19 cellular contexts compared by ENCODE assay signal in the genomic region with DNA sequence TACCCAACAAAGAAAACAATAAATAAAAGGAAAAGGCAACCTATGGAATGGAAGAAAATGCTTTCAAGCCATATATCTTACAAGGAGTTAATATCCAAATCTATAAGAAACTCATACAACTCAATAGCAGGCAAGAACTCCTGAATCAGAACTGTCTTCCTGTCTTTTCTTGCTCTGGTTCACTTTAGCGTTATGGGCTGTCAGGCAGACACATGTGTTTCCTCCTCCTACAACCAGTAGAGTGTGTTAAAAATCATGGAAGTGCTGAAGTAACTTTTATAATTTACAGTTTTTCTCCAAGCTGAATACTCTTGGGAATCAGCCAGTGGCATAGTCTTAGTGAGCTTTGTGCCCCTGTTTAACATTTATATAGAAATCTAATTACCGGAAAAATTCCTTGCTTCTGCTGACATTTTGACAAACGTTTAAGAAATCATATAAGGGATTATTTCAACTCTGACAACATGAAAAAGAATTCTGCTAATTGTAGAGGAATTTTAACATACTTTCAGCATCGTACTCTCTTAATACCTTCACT.
DNase-seq lines count a peak whose midpoint lies in the region; FAIRE-seq and TF ChIP-seq lines count a peak whose summit lies in the region.
"Had no signal": no experiment of that assay in that cellular context is flagged by ENCODE, and none has a peak within 500 bp of the region (broad histone marks: within the 10 kb centered on the region; RNA-seq: fewer than 3 reads in every experiment).

No MANE protein-coding gene starts in this region.

- H3K18ac ChIP-seq in H1 (ENCODE audit: extremely low read depth, low read length), result no peak overlapping the region

- no peaks in the 10 kb centered on the region for H3K9me3 Mint-ChIP-seq in activated CD4-positive, alpha-beta memory T cell treated with anti-CD3 and anti-CD28 coated beads, Interleukin-2, amount 10 ng/mL, durations not matched to agents 7 days and 5 days

- no peak overlapping the region for H2AK5ac ChIP-seq in H1 (ENCODE audit: low read depth, low read length)

- no peak overlapping the region for H4K91ac ChIP-seq in H1 (replicated peaks; ENCODE audit: insufficient read length, low read length)

- no peak overlapping the region for H3K4me2 ChIP-seq in H1 (ENCODE audit: insufficient read depth in 1 of 2, low read depth in 2 of 2, low read length in 2 of 2)

- no peaks in the 10 kb centered on the region for H3K23me2 ChIP-seq in H1 (ENCODE audit: low read depth, low read length)

- H2BK5ac ChIP-seq in H1 (ENCODE audit: low read depth, low read length), result no peak overlapping the region

- no peaks in the 10 kb centered on the region for H3K79me2 ChIP-seq in H1 (ENCODE audit: control insufficient read depth in 1 of 2, insufficient read depth in 2 of 2, low read length in 2 of 2)

- POLR2A ChIA-PET in H1 (lab: Charles Lee; ENCODE audit: partially characterized antibody), result no interaction called here
- POLR2A ChIA-PET in activated CD4-positive, alpha-beta memory T cell treated with anti-CD3 and anti-CD28 coated beads, Interleukin-2, amount 10 ng/mL, durations not matched to agents 7 days and 5 days (lab: Charles Lee), result no interaction called here

- H3K36me3 ChIP-seq in HAP-1 (replicated peaks) (no peaks in the 10 kb centered on the region), H1 (ENCODE audit: control insufficient read depth in 2 of 4, insufficient read depth in 4 of 4, low read length in 3 of 4) (no peaks in the 10 kb centered on the region), neuron (ENCODE audit: insufficient read depth, low read length) (no peaks in the 10 kb centered on the region), tibial artery (no peaks in the 10 kb centered on the region)
- H3K36me3 ChIP-seq: MG63 had no signal

- H3K9me3 ChIP-seq in HAP-1 (no peaks in the 10 kb centered on the region), H1 (ENCODE audit: insufficient read depth in 2 of 2, low read depth in 1 of 2, low read length in 1 of 2) (no peaks in the 10 kb centered on the region), neuron (ENCODE audit: low read length) (no peaks in the 10 kb centered on the region), tibial artery (no peaks in the 10 kb centered on the region)
- H3K9me3 ChIP-seq: Caco-2, MG63 had no signal

- no peak for TF ChIP-seq POLR2A in H1 (IDR thresholded peaks at IDR 0.05; ENCODE audit: control extremely low read depth in 1 of 2, low read depth in 2 of 2, low read length in 2 of 2)

- 89% methylated on average over 4 of the region's 4 CpGs; no CpG with 5 or more reads in 1 of the 2 experiments for WGBS in H1 (ENCODE audit: extremely low coverage in 1 of 2, insufficient coverage in 1 of 2, insufficient read length in 1 of 2, insufficient replicate concordance in 2 of 2, low coverage in 1 of 2, low lambda C conversion rate in 2 of 2, missing lambda C conversion rate in 1 of 2), 2 experiments

- no peaks in the 10 kb centered on the region for H4K20me1 ChIP-seq in H1 (replicated peaks in 1 of 2; ENCODE audit: control insufficient read depth in 1 of 2, insufficient read depth in 2 of 2, low read length in 2 of 2)

- FAIRE-seq in H1 (lab: Jason Lieb, UNC), result no peak

- DNase-seq in HAP-1 (ENCODE audit: low spot score in 2 of 2), result peak; percentile 7 to 54
- DNase-seq in OCI-M1 (lab: John Stamatoyannopoulos, UW), result peak; percentile 57
- DNase-seq in H1 (ENCODE audit: low read depth in 1 of 2, low spot score in 2 of 2), result no peak
- no peak for DNase-seq in tibial artery
- DNase-seq in activated CD4-positive, alpha-beta memory T cell treated with anti-CD3 and anti-CD28 coated beads, Interleukin-2, amount 10 ng/mL, durations not matched to agents 7 days and 5 days, result no peak
- DNase-seq in HPDE6-E6E7 (ENCODE audit: extremely low spot score), result no peak
- DNase-seq: ACHN; AML-193; Caco-2; CD4-positive, CD25-positive, alpha-beta regulatory T cell; H7; KG1; MG63; NCI-H1092; NCI-H146; NCI-H2081 treated with DMSO at 0.1 percent for 48 hours; NCI-H2227 treated with DMSO at 0.1 percent for 48 hours; NCI-H524 treated with DMSO at 0.1 percent for 48 hours had no signal

- H3K23ac ChIP-seq in H1 (ENCODE audit: insufficient read length), result no peak overlapping the region

- no peak overlapping the region for H3K27ac ChIP-seq in H1 (ENCODE audit: low read depth, low read length)
- no peak overlapping the region for H3K27ac ChIP-seq in tibial artery

- H3K27ac Mint-ChIP-seq in activated CD4-positive, alpha-beta memory T cell treated with anti-CD3 and anti-CD28 coated beads, Interleukin-2, amount 10 ng/mL, durations not matched to agents 7 days and 5 days, result no peak overlapping the region
- H3K27ac Mint-ChIP-seq: CD4-positive, CD25-positive, alpha-beta regulatory T cell had no signal

- H2BK20ac ChIP-seq in H1 (ENCODE audit: low read length), result no peak overlapping the region

- H2AFZ ChIP-seq in H1 (ENCODE audit: low read length) (0 out of 2 replicates have a peak overlapping the region, but pooled peaks have one; percentile 30), neuron (ENCODE audit: low read depth, low read length) (peak overlapping the region; percentile 26)

- CTCF ChIA-PET in H1 (lab: Charles Lee; ENCODE audit: partially characterized antibody), result no interaction called here
- CTCF ChIA-PET in activated CD4-positive, alpha-beta memory T cell treated with anti-CD3 and anti-CD28 coated beads, Interleukin-2, amount 10 ng/mL, durations not matched to agents 7 days and 5 days (lab: Charles Lee), result no interaction called here

- no peak overlapping the region for H3K14ac ChIP-seq in H1 (ENCODE audit: insufficient read length)

- no peak overlapping the region for H3K4me3 Mint-ChIP-seq in activated CD4-positive, alpha-beta memory T cell treated with anti-CD3 and anti-CD28 coated beads, Interleukin-2, amount 10 ng/mL, durations not matched to agents 7 days and 5 days
- H3K4me3 Mint-ChIP-seq: CD4-positive, CD25-positive, alpha-beta regulatory T cell had no signal

- H3K9ac ChIP-seq in H1 (replicated peaks in 1 of 4; ENCODE audit: extremely low read depth in 1 of 4, low read depth in 3 of 4, low read length in 3 of 4), result no peak overlapping the region

- no peaks in the 10 kb centered on the region for H3K4me1 Mint-ChIP-seq in activated CD4-positive, alpha-beta memory T cell treated with anti-CD3 and anti-CD28 coated beads, Interleukin-2, amount 10 ng/mL, durations not matched to agents 7 days and 5 days
- H3K4me1 Mint-ChIP-seq: CD4-positive, CD25-positive, alpha-beta regulatory T cell had no signal

- no peak overlapping the region for H4K8ac ChIP-seq in H1 (ENCODE audit: extremely low read depth, insufficient read depth, low read length)

- no peak for TF ChIP-seq EP300 in H1 (IDR thresholded peaks at IDR 0.05; ENCODE audit: borderline replicate concordance in 1 of 2, low read depth in 2 of 2, low read length in 2 of 2)

- no peak overlapping the region for H3K4ac ChIP-seq in H1 (replicated peaks; ENCODE audit: insufficient read length, low read depth, low read length)

- in situ Hi-C loops in HAP-1 (cut with MboI; ENCODE audit: low sequenced_read_pairs), result no loop called here

- H3K27me3 ChIP-seq in HAP-1 (ENCODE audit: low read depth) (no peaks in the 10 kb centered on the region), H1 (replicated peaks in 1 of 4; ENCODE audit: control insufficient read depth in 3 of 4, extremely low read depth in 1 of 4, insufficient read depth in 3 of 4, low read length in 3 of 4) (no peaks in the 10 kb centered on the region), neuron (ENCODE audit: insufficient read depth, low read length) (no peaks in the 10 kb centered on the region), tibial artery (no peaks in the 10 kb centered on the region)
- H3K27me3 ChIP-seq: MG63 had no signal

- H3K36me3 Mint-ChIP-seq in activated CD4-positive, alpha-beta memory T cell treated with anti-CD3 and anti-CD28 coated beads, Interleukin-2, amount 10 ng/mL, durations not matched to agents 7 days and 5 days (ENCODE audit: low read depth), result no peaks in the 10 kb centered on the region
- H3K36me3 Mint-ChIP-seq: CD4-positive, CD25-positive, alpha-beta regulatory T cell had no signal

- H3K4me1 ChIP-seq in HAP-1 (no peaks in the 10 kb centered on the region), H1 (replicated peaks in 1 of 4; ENCODE audit: control insufficient read depth in 3 of 4, insufficient read depth in 4 of 4, low read length in 3 of 4) (no peaks in the 10 kb centered on the region), neuron (ENCODE audit: insufficient read depth, low read length) (no peaks in the 10 kb centered on the region), tibial artery (peaks cover 0 to 8% (median 0%) of the 10 kb centered on the region in 4 donors)
- H3K4me1 ChIP-seq: Caco-2 had no signal

- no peaks in the 10 kb centered on the region for H3K79me1 ChIP-seq in H1 (ENCODE audit: low read depth, low read length)

- intact Hi-C loops in tibial artery (cut with DNase I; ENCODE audit: low total_unique reads), result no loop called here

- H3K56ac ChIP-seq in H1 (replicated peaks; ENCODE audit: insufficient read length, low read depth, low read length), result no peak overlapping the region

- no peaks in the 10 kb centered on the region for H3K27me3 Mint-ChIP-seq in activated CD4-positive, alpha-beta memory T cell treated with anti-CD3 and anti-CD28 coated beads, Interleukin-2, amount 10 ng/mL, durations not matched to agents 7 days and 5 days
- H3K27me3 Mint-ChIP-seq: CD4-positive, CD25-positive, alpha-beta regulatory T cell had no signal

- H2BK12ac ChIP-seq in H1 (ENCODE audit: low read depth, low read length), result no peak overlapping the region

- H3K4me3 ChIP-seq in HAP-1 (no peak overlapping the region), H1 (ENCODE audit: extremely low read depth in 1 of 4, insufficient read depth in 2 of 4, low read depth in 3 of 4, low read length in 4 of 4) (no peak overlapping the region), neuron (ENCODE audit: low read length) (no peak overlapping the region), tibial artery (no peak overlapping the region)
- H3K4me3 ChIP-seq: MG63 had no signal

- H2BK15ac ChIP-seq in H1 (ENCODE audit: low read length), result no peak overlapping the region

- no peak for TF ChIP-seq RAD21 in H1 (IDR thresholded peaks at IDR 0.05 in 1 of 2, conservative IDR thresholded peaks at IDR 0.05 in 1 of 2; ENCODE audit: low read depth in 2 of 2, low read length in 2 of 2)

- H4K5ac ChIP-seq in H1 (ENCODE audit: insufficient read length, low read depth, low read length), result no peak overlapping the region

- TF ChIP-seq CTCF in H1 (IDR thresholded peaks at IDR 0.05; ENCODE audit: control extremely low read depth in 1 of 3, insufficient read depth in 1 of 3, low read depth in 1 of 3, low read length in 3 of 3) (no peak), tibial artery (IDR thresholded peaks at IDR 0.05) (no peak)

- no peak overlapping the region for H2BK120ac ChIP-seq in H1 (replicated peaks; ENCODE audit: low read depth, low read length)

TF ChIP-seq in H1, 55 proteins besides CTCF, POLR2A, EP300 and RAD21 (continues in another document):
- no peak for TF ChIP-seq NANOG (IDR thresholded peaks at IDR 0.05; ENCODE audit: insufficient read depth, low read depth, low read length, poor library complexity, severe bottlenecking)
- no peak for TF ChIP-seq POU5F1 (IDR thresholded peaks at IDR 0.05; ENCODE audit: low read depth, low read length)
- no peak for TF ChIP-seq RNF2 (IDR thresholded peaks at IDR 0.05; ENCODE audit: borderline replicate concordance, low read depth, low read length, missing control alignments, poor library complexity, severe bottlenecking)
- TF ChIP-seq POLR2AphosphoS5 (IDR thresholded peaks at IDR 0.05; ENCODE audit: low read depth, low read length), result no peak

Comparison
In these comparisons a context has a peak if more than half of its experiments do, and no peak if none do; other contexts are left out.
1. DNase-seq: peak in HAP-1 (2 of 2) and OCI-M1 (single experiment); none in H1 (0 of 2), tibial artery (0 of 2), activated CD4-positive, alpha-beta memory T cell treated with anti-CD3 and anti-CD28 coated beads, Interleukin-2, amount 10 ng/mL, durations not matched to agents 7 days and 5 days (single experiment) and HPDE6-E6E7 (single experiment).